1 cellular context compared by ENCODE assay signal in the genomic region with DNA sequence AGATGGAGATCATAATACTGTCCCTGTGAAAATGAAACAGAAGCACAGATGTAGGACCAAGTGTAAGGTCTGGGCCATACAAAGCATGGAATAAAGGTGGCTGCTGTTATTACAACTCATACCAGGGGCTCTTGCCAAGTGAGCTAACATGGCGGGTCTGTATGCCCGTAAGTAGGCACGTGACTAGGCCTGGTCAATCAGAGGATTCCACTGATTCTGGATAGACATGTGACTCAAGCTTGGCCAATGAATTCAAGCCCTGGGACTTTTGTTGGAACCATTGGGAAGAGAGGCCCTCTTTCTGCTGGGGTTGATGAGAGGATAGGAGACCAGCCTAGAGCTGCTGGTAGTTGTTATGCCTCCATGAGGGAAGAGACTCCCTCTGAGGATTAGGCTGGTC.
TF ChIP-seq lines count a peak whose summit lies in the region.

No MANE protein-coding gene starts in this region.

TF ChIP-seq in K562, 482 proteins besides CTCF, POLR2A, EP300 and RAD21 (continued from another document):
- TF ChIP-seq, protein P1, sequence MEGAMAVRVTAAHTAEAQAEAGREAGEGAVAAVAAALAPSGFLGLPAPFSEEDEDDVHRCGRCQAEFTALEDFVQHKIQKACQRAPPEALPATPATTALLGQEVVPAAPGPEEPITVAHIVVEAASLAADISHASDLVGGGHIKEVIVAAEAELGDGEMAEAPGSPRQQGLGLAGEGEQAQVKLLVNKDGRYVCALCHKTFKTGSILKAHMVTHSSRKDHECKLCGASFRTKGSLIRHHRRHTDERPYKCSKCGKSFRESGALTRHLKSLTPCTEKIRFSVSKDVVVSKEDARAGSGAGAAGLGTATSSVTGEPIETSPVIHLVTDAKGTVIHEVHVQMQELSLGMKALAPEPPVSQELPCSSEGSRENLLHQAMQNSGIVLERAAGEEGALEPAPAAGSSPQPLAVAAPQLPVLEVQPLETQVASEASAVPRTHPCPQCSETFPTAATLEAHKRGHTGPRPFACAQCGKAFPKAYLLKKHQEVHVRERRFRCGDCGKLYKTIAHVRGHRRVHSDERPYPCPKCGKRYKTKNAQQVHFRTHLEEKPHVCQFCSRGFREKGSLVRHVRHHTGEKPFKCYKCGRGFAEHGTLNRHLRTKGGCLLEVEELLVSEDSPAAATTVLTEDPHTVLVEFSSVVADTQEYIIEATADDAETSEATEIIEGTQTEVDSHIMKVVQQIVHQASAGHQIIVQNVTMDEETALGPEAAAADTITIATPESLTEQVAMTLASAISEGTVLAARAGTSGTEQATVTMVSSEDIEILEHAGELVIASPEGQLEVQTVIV (CRISPR knock-in tag; IDR thresholded peaks at IDR 0.05; ENCODE audit: borderline replicate concordance) = no peak
- TF ChIP-seq, protein P2, sequence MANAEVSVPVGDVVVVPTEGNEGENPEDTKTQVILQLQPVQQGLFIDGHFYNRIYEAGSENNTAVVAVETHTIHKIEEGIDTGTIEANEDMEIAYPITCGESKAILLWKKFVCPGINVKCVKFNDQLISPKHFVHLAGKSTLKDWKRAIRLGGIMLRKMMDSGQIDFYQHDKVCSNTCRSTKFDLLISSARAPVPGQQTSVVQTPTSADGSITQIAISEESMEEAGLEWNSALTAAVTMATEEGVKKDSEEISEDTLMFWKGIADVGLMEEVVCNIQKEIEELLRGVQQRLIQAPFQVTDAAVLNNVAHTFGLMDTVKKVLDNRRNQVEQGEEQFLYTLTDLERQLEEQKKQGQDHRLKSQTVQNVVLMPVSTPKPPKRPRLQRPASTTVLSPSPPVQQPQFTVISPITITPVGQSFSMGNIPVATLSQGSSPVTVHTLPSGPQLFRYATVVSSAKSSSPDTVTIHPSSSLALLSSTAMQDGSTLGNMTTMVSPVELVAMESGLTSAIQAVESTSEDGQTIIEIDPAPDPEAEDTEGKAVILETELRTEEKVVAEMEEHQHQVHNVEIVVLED (CRISPR knock-in tag; IDR thresholded peaks at IDR 0.05) = no peak
- TF ChIP-seq TCF3 (CRISPR knock-in tag; IDR thresholded peaks at IDR 0.05) (no peak), ZNF347 (CRISPR knock-in tag; IDR thresholded peaks at IDR 0.05; ENCODE audit: low read depth) (no peak)
- TF ChIP-seq, protein P3, sequence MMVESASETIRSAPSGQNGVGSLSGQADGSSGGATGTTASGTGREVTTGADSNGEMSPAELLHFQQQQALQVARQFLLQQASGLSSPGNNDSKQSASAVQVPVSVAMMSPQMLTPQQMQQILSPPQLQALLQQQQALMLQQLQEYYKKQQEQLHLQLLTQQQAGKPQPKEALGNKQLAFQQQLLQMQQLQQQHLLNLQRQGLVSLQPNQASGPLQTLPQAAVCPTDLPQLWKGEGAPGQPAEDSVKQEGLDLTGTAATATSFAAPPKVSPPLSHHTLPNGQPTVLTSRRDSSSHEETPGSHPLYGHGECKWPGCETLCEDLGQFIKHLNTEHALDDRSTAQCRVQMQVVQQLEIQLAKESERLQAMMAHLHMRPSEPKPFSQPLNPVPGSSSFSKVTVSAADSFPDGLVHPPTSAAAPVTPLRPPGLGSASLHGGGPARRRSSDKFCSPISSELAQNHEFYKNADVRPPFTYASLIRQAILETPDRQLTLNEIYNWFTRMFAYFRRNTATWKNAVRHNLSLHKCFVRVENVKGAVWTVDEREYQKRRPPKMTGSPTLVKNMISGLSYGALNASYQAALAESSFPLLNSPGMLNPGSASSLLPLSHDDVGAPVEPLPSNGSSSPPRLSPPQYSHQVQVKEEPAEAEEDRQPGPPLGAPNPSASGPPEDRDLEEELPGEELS (CRISPR knock-in tag; IDR thresholded peaks at IDR 0.05; ENCODE audit: borderline replicate concordance) = no peak
- TF ChIP-seq, protein P4, sequence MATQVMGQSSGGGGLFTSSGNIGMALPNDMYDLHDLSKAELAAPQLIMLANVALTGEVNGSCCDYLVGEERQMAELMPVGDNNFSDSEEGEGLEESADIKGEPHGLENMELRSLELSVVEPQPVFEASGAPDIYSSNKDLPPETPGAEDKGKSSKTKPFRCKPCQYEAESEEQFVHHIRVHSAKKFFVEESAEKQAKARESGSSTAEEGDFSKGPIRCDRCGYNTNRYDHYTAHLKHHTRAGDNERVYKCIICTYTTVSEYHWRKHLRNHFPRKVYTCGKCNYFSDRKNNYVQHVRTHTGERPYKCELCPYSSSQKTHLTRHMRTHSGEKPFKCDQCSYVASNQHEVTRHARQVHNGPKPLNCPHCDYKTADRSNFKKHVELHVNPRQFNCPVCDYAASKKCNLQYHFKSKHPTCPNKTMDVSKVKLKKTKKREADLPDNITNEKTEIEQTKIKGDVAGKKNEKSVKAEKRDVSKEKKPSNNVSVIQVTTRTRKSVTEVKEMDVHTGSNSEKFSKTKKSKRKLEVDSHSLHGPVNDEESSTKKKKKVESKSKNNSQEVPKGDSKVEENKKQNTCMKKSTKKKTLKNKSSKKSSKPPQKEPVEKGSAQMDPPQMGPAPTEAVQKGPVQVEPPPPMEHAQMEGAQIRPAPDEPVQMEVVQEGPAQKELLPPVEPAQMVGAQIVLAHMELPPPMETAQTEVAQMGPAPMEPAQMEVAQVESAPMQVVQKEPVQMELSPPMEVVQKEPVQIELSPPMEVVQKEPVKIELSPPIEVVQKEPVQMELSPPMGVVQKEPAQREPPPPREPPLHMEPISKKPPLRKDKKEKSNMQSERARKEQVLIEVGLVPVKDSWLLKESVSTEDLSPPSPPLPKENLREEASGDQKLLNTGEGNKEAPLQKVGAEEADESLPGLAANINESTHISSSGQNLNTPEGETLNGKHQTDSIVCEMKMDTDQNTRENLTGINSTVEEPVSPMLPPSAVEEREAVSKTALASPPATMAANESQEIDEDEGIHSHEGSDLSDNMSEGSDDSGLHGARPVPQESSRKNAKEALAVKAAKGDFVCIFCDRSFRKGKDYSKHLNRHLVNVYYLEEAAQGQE (CRISPR knock-in tag; IDR thresholded peaks at IDR 0.05; ENCODE audit: low read depth) = no peak
- TF ChIP-seq, protein P5, sequence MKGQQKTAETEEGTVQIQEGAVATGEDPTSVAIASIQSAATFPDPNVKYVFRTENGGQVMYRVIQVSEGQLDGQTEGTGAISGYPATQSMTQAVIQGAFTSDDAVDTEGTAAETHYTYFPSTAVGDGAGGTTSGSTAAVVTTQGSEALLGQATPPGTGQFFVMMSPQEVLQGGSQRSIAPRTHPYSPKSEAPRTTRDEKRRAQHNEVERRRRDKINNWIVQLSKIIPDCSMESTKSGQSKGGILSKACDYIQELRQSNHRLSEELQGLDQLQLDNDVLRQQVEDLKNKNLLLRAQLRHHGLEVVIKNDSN (CRISPR knock-in tag; IDR thresholded peaks at IDR 0.05) = peak; percentile 83
- TF ChIP-seq, protein P6, sequence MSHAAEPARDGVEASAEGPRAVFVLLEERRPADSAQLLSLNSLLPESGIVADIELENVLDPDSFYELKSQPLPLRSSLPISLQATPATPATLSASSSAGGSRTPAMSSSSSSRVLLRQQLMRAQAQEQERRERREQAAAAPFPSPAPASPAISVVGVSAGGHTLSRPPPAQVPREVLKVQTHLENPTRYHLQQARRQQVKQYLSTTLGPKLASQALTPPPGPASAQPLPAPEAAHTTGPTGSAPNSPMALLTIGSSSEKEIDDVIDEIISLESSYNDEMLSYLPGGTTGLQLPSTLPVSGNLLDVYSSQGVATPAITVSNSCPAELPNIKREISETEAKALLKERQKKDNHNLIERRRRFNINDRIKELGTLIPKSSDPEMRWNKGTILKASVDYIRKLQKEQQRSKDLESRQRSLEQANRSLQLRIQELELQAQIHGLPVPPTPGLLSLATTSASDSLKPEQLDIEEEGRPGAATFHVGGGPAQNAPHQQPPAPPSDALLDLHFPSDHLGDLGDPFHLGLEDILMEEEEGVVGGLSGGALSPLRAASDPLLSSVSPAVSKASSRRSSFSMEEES (CRISPR knock-in tag; IDR thresholded peaks at IDR 0.05) = peak; percentile 35
